28 cellular contexts compared by ENCODE assay signal in genomic region chr10:79031723-79032122, GRCh38.
"Had no signal": no experiment of that assay in that cellular context is flagged by ENCODE, and none has a peak within 500 bp of the region (broad histone marks: within the 10 kb centered on the region; RNA-seq: fewer than 3 reads in every experiment).

No MANE protein-coding gene starts in this region.

- H3K4me3 ChIP-seq: left lung, lower lobe of right lung, mucosa of descending colon, pancreas, prostate gland, sigmoid colon, spleen, tibial nerve, uterus had no signal

- DNase-seq: hypothalamus; immature natural killer cell; kidney; left lung; lower lobe of right lung; mammary epithelial cell; mesenchymal stem cell; mucosa of descending colon; naive thymus-derived CD4-positive, alpha-beta T cell; nucleus accumbens; retina; right cardiac atrium; small intestine; spleen; stimulated activated CD4-positive, alpha-beta T cell treated with anti-CD3 and anti-CD28 coated beads, Interleukin-2, amount 100 ng/mL, for 48 hours; stimulated activated CD4-positive, alpha-beta T cell treated with anti-CD3 and anti-CD28 coated beads, Interleukin-4, amount 100 ng/mL, for 4 hours; stimulated activated CD8-positive, alpha-beta memory T cell treated with anti-CD3 and anti-CD28 coated beads, Interleukin-4, amount 100 ng/mL, for 48 hours; stimulated activated naive CD4-positive, alpha-beta T cell treated with Interleukin-2 at 50 U/mL for 16 hours; stimulated activated naive CD8-positive, alpha-beta T cell treated with anti-CD3 and anti-CD28 coated beads, Interleukin-15, amount 100 ng/mL, for 72 hours; substantia nigra; uterus had no signal

- H3K9me3 ChIP-seq: left lung, lower lobe of right lung, mucosa of descending colon, pancreas, prostate gland, sigmoid colon, spleen, tibial nerve, uterus had no signal

- H3K27ac ChIP-seq: left lung, lower lobe of right lung, pancreas, prostate gland, sigmoid colon, spleen, tibial nerve had no signal

- H3K27me3 ChIP-seq: left lung, pancreas, sigmoid colon, spleen, tibial nerve, uterus had no signal

- ATAC-seq: left colon; left lung; lower lobe of right lung; mucosa of descending colon; naive thymus-derived CD4-positive, alpha-beta T cell; natural killer cell treated with Interleukin-12 subunit alpha and Interleukin-12 subunit beta and Interleukin-15 and Interleukin-18, amount 100 ng/mL, for 72 hours; pancreas; right cardiac atrium; stimulated activated memory B cell treated with anti-CD40 and anti-IgM and Interleukin-4, amounts not matched to agents 10 μg/mL and 1 μg/mL and 100 μg/mL, for 72 hours; stimulated activated naive CD8-positive, alpha-beta T cell treated with anti-CD3 and anti-CD28 coated beads, Interleukin-15, amount 100 ng/mL, for 72 hours had no signal

- H3K4me1 ChIP-seq: left lung, lower lobe of right lung, prostate gland, tibial nerve, uterus had no signal

- H3K36me3 ChIP-seq: left lung, lower lobe of right lung, pancreas, prostate gland, sigmoid colon, spleen, tibial nerve, uterus had no signal
